In the genomic region with DNA sequence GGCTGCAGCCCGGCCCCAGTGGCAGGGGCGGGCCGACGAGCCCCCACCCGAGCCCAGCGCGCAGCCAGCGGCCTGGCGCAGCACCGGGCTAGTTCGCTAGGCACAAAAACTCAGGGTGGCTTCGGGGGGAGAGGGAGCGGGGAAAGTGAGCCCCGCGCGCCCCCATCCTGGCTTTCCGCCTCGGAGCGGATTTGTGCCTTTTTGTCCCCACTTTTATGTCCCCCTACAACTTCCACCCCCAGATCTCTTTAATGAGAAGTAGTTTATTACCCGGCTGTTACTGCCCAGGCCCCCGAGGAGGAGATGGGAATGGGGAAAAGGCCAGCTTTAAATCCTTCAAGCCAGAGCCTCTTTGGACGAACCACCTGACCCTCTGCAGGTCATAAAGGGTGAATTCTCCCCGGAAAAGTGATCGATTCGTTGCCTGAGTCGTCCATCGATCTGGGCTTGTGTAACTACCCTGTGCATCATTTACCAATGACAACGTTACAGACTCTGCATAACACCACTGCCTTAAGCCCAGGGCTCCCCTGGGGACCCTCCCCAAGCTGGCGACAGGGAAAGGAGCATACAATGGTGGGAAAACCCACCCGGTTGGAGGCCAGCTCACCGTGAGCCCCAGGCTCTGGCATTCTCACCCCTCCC, we compare ENCODE assay signal across 8 cellular contexts. TPM values are rescaled to one million over a fixed set of nuclear protein-coding genes. Genes with fewer than 3 reads are reported as not detected.
DNase-seq lines count a peak whose midpoint lies in the region; ATAC-seq and TF ChIP-seq lines count a peak whose summit lies in the region.

No MANE protein-coding gene starts in this region.

- peaks cover 48% of the 10 kb centered on the region for H3K4me1 Mint-ChIP-seq in endothelial cell (ENCODE audit: unreplicated experiment)
- peaks cover 56% of the 10 kb centered on the region for H3K4me1 Mint-ChIP-seq in nephron

- CTCF ChIA-PET in A673 (lab: Charles Lee): interaction anchor here (0.7 to 1.1 kb wide), 2 partner anchors 170 to 313 kb away, joined by 3 to 8 read pairs; no protein-coding TSS in a partner anchor

- H3K9ac ChIP-seq in Loucy (ENCODE audit: low read depth, low read length, poor library complexity, severe bottlenecking): peak overlapping the region; percentile 59

- H3K4me1 ChIP-seq in A673 (ENCODE audit: insufficient read depth, low read length, poor library complexity, severe bottlenecking) (peaks cover 30% of the 10 kb centered on the region), Loucy (ENCODE audit: insufficient read depth, low read length, poor library complexity, severe bottlenecking) (peaks cover 43% of the 10 kb centered on the region)

- H3K9me3 ChIP-seq in A673 (ENCODE audit: low read depth, low read length, poor library complexity, severe bottlenecking): no peaks in the 10 kb centered on the region
- no peaks in the 10 kb centered on the region for H3K9me3 ChIP-seq in Loucy (ENCODE audit: insufficient read depth, low read depth, low read length)

- H3K4me3 ChIP-seq in A673 (ENCODE audit: low read depth, low read length, poor library complexity, severe bottlenecking): peak overlapping the region; percentile 73
- peak overlapping the region; percentile 82 for H3K4me3 ChIP-seq in Loucy (ENCODE audit: low read length, poor library complexity, severe bottlenecking)

- peaks cover 9% of the 10 kb centered on the region for H4K20me1 ChIP-seq in Loucy (ENCODE audit: insufficient read depth, low read length, poor library complexity, severe bottlenecking)

- H2AFZ ChIP-seq in Loucy (ENCODE audit: low read length): peak overlapping the region; percentile 68

- H3K36me3 Mint-ChIP-seq in endothelial cell (ENCODE audit: low read depth, unreplicated experiment): peaks cover 8% of the 10 kb centered on the region
- H3K36me3 Mint-ChIP-seq in nephron (ENCODE audit: low read depth): no peaks in the 10 kb centered on the region

- peaks cover 39% of the 10 kb centered on the region for H3K79me2 ChIP-seq in Loucy (ENCODE audit: insufficient read depth, low read length)

- TF ChIP-seq CTCF in A673 (conservative IDR thresholded peaks at IDR 0.05; ENCODE audit: low read depth, low read length): no peak
- no peak for TF ChIP-seq CTCF in Loucy (conservative IDR thresholded peaks at IDR 0.05; ENCODE audit: low read length)
- no peak for TF ChIP-seq CTCF in endothelial cell (IDR thresholded peaks at IDR 0.05; ENCODE audit: unreplicated experiment)
- no peak for TF ChIP-seq CTCF in nephron (IDR thresholded peaks at IDR 0.05; ENCODE audit: unreplicated experiment in 3 of 3)

- DNase-seq in A673 (ENCODE audit: low spot score): no peak
- no peak for DNase-seq in endothelial cell (ENCODE audit: low spot score)
- DNase-seq in SHP77 (lab: John Stamatoyannopoulos, UW): no peak
- no peak for DNase-seq in cortex of kidney (lab: John Stamatoyannopoulos, UW)

- peak overlapping the region; percentile 61 for H3K27ac ChIP-seq in A673 (ENCODE audit: low read depth, low read length, poor library complexity, severe bottlenecking)

- peak overlapping the region; percentile 66 for H3K27ac Mint-ChIP-seq in endothelial cell (ENCODE audit: unreplicated experiment)
- H3K27ac Mint-ChIP-seq in nephron: peak overlapping the region in 2 of 3 experiments; percentile 56 to 77

- H3K9me3 Mint-ChIP-seq in endothelial cell (ENCODE audit: unreplicated experiment) (no peaks in the 10 kb centered on the region), nephron (no peaks in the 10 kb centered on the region)

- no peaks in the 10 kb centered on the region for H3K27me3 ChIP-seq in A673 (replicated peaks; ENCODE audit: insufficient read depth, low read depth, low read length, poor library complexity)
- no peaks in the 10 kb centered on the region for H3K27me3 ChIP-seq in Loucy (ENCODE audit: insufficient read depth, low read length, poor library complexity, severe bottlenecking)

- no peaks in the 10 kb centered on the region for H3F3A ChIP-seq in Loucy (ENCODE audit: low read depth)

- H3K4me3 Mint-ChIP-seq in endothelial cell (ENCODE audit: unreplicated experiment) (peak overlapping the region; percentile 92), nephron (peak overlapping the region; percentile 81 to 89 (median 88))

- peak overlapping the region; percentile 68 for H3K4me2 ChIP-seq in Loucy (ENCODE audit: low read depth, low read length, poor library complexity, severe bottlenecking)

- H3K9me2 ChIP-seq in Loucy (replicated peaks; ENCODE audit: low read depth, low read length): no peaks in the 10 kb centered on the region

- POLR2A ChIA-PET in A673 (lab: Charles Lee; ENCODE audit: low non-redundant PET): no interaction called here

- TSS peak; percentile 92 for BruUV-seq in A673 (replicated peaks; lab: Mats Ljungman, UMichigan)

- ATAC-seq in HG03460 (IDR thresholded peaks at IDR 0.05; ENCODE audit: unreplicated experiment) (no peak), HG03521 (IDR thresholded peaks at IDR 0.05; ENCODE audit: unreplicated experiment) (no peak)

- H3K27me3 Mint-ChIP-seq in endothelial cell (ENCODE audit: unreplicated experiment) (peaks cover 19% of the 10 kb centered on the region), nephron (ENCODE audit: low read depth) (peaks cover 40% of the 10 kb centered on the region)

- H3K36me3 ChIP-seq in A673 (ENCODE audit: insufficient read depth, low read length, poor library complexity, severe bottlenecking) (peaks cover under 1% of the 10 kb centered on the region), Loucy (ENCODE audit: insufficient read depth, low read length) (no peaks in the 10 kb centered on the region)

- intact Hi-C loops in A673 (cut with micrococcal nuclease; ENCODE audit: unreplicated experiment): no loop called here

RNA-seq across cellular contexts. Expression of gene SH3PXD2A, which starts 0.6 kb away (rescaled TPM):
- 54.9 and 57.1 TPM in 2 replicates for total RNA-seq in A673 (2021)
- 59.9 TPM for total RNA-seq in endothelial cell (ENCODE audit: unreplicated experiment)
